ENCODE assay signal across 23 cellular contexts in the genomic region with DNA sequence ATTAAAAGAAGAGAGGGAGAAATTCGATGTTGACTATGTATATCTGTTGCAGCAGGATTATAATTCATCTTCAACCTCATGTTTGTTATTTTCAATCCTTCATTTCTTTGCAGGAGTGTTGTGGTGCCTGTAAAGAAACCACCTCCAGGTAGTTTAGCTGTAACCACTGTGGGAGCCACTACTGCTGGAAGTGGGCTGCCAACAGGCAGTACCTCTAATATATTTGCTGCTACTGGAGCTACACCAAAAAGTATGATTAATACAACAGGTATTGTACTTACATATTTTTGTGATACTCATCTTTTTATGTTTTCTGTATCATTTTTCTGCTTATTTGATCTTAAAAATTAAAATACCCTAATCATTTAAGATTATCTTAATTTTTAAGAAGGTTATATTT.
"Had no signal": no experiment of that assay in that cellular context is flagged by ENCODE, and none has a peak within 500 bp of the region (broad histone marks: within the 10 kb centered on the region; RNA-seq: fewer than 3 reads in every experiment).

No MANE protein-coding gene starts in this region.

- ATAC-seq: esophagus mucosa; gastrocnemius medialis; left lobe of liver; natural killer cell; sciatic nerve; stimulated activated effector memory CD8-positive, alpha-beta T cell treated with anti-CD3 and anti-CD28 coated beads, Interleukin-12 subunit alpha, Interleukin-12 subunit beta, amount 100 ng/mL, for 72 hours had no signal

- DNase-seq: colonic mucosa; effector CD8-positive, alpha-beta T cell; endodermal cell; foreskin fibroblast; gastrocnemius medialis; head of caudate nucleus; kidney; natural killer cell; occipital lobe; ovary; posterior cingulate gyrus; stimulated activated CD4-positive, alpha-beta T cell treated with anti-CD3 and anti-CD28 coated beads, Interleukin-2, amount 100 ng/mL, for 24 hours; stimulated activated CD4-positive, alpha-beta T cell treated with anti-CD3 and anti-CD28 coated beads, Interleukin-4, amount 100 ng/mL, for 24 hours; stimulated activated naive CD4-positive, alpha-beta T cell treated with Interleukin-2 at 50 U/mL for 16 hours; stomach; testis; tibial artery; upper lobe of left lung; uterus had no signal

- FAIRE-seq: kidney had no signal
